In genomic region chrX:41779058-41779564, GRCh38 we compare ENCODE assay signal across 12 cellular contexts. TPM values are rescaled to one million over a fixed set of nuclear protein-coding genes. Genes with fewer than 3 reads are reported as not detected.
DNase-seq lines count a peak whose midpoint lies in the region; ATAC-seq and TF ChIP-seq lines count a peak whose summit lies in the region.
"Had no signal": no experiment of that assay in that cellular context is flagged by ENCODE, and none has a peak within 500 bp of the region (broad histone marks: within the 10 kb centered on the region; RNA-seq: fewer than 3 reads in every experiment).

No MANE protein-coding gene starts in this region.

- no peak overlapping the region for H3K4me3 Mint-ChIP-seq in natural killer cell
- H3K4me3 Mint-ChIP-seq: activated naive CD8-positive, alpha-beta T cell treated with anti-CD3 and anti-CD28 coated beads, Interleukin-2, amount 10 ng/mL, durations not matched to agents 7 days and 5 days had no signal

- H3K4me1 Mint-ChIP-seq in natural killer cell: no peaks in the 10 kb centered on the region
- H3K4me1 Mint-ChIP-seq: activated naive CD8-positive, alpha-beta T cell treated with anti-CD3 and anti-CD28 coated beads, Interleukin-2, amount 10 ng/mL, durations not matched to agents 7 days and 5 days had no signal

- H3K4me3 ChIP-seq in astrocyte of the spinal cord (ENCODE audit: low read depth, low read length): no peak overlapping the region
- H3K4me3 ChIP-seq: GM12878 had no signal

- no peak overlapping the region for H3K27ac Mint-ChIP-seq in natural killer cell
- H3K27ac Mint-ChIP-seq: activated naive CD8-positive, alpha-beta T cell treated with anti-CD3 and anti-CD28 coated beads, Interleukin-2, amount 10 ng/mL, durations not matched to agents 7 days and 5 days had no signal

- intact Hi-C loops in natural killer cell (cut with micrococcal nuclease): no loop called here

- TF ChIP-seq CTCF in astrocyte of the spinal cord (IDR thresholded peaks at IDR 0.05; ENCODE audit: low read depth, low read length) (no peak), natural killer cell (IDR thresholded peaks at IDR 0.05) (no peak)

- no peaks in the 10 kb centered on the region for H3K27me3 Mint-ChIP-seq in natural killer cell (ENCODE audit: low read depth in 2 of 2)
- H3K27me3 Mint-ChIP-seq: activated naive CD8-positive, alpha-beta T cell treated with anti-CD3 and anti-CD28 coated beads, Interleukin-2, amount 10 ng/mL, durations not matched to agents 7 days and 5 days had no signal

- ATAC-seq in HG03571 (IDR thresholded peaks at IDR 0.05; ENCODE audit: unreplicated experiment) (no peak), natural killer cell (no peak)
- ATAC-seq: GM12878, sciatic nerve had no signal

- no peaks in the 10 kb centered on the region for H3K36me3 Mint-ChIP-seq in natural killer cell

- in situ Hi-C loops in G401 (cut with HindIII; ENCODE audit: low sequenced_read_pairs) (no loop called here), astrocyte of the spinal cord (cut with HindIII; ENCODE audit: low sequenced_read_pairs) (no loop called here)

- no peaks in the 10 kb centered on the region for H3K9me3 Mint-ChIP-seq in natural killer cell
- H3K9me3 Mint-ChIP-seq: activated naive CD8-positive, alpha-beta T cell treated with anti-CD3 and anti-CD28 coated beads, Interleukin-2, amount 10 ng/mL, durations not matched to agents 7 days and 5 days had no signal

- DNase-seq in G401 (ENCODE audit: low spot score) (peak; percentile 32), NCI-H2107 (lab: John Stamatoyannopoulos, UW) (peak; percentile 32), astrocyte of the spinal cord (ENCODE audit: low read depth, low spot score) (peak; percentile 64), myocyte (ENCODE audit: low read depth) (peak; percentile 91), natural killer cell (no peak), amygdala (lab: John Stamatoyannopoulos, UW) (no peak)
- no peak for DNase-seq in activated T-cell treated with anti-CD3 and anti-CD28 coated beads, Interleukin-2, amount 50 U/mL, for 1 hour
- DNase-seq: activated naive CD8-positive, alpha-beta T cell treated with anti-CD3 and anti-CD28 coated beads, Interleukin-2, amount 10 ng/mL, durations not matched to agents 7 days and 5 days; MM.1S had no signal

RNA-seq across cellular contexts. Expression of gene GPR82, which starts 55.1 kb away (rescaled TPM):
- not detected in 2 replicates for total RNA-seq in G401 (2014; rRNA removed; shearing (Covaris generic))
- total RNA-seq in myocyte (not detected in 2 replicates), natural killer cell (1 to 10 TPM in 1 of 3 donors, under 1 TPM in 2; 0.77 to 1.3 (median 0.80) TPM)
- polyA plus RNA-seq in myocyte (2012): 0.06 TPM

Comparison
In these comparisons a context has a peak if more than half of its experiments do, and no peak if none do; other contexts are left out.
1. DNase-seq: peak in G401 (single experiment), NCI-H2107 (single experiment), astrocyte of the spinal cord (single experiment) and myocyte (single experiment); none in natural killer cell (single experiment), amygdala (0 of 56) and activated T-cell treated with anti-CD3 and anti-CD28 coated beads, Interleukin-2, amount 50 U/mL, for 1 hour (single experiment).